ENCODE assay signal across 28 cellular contexts in the genomic region with DNA sequence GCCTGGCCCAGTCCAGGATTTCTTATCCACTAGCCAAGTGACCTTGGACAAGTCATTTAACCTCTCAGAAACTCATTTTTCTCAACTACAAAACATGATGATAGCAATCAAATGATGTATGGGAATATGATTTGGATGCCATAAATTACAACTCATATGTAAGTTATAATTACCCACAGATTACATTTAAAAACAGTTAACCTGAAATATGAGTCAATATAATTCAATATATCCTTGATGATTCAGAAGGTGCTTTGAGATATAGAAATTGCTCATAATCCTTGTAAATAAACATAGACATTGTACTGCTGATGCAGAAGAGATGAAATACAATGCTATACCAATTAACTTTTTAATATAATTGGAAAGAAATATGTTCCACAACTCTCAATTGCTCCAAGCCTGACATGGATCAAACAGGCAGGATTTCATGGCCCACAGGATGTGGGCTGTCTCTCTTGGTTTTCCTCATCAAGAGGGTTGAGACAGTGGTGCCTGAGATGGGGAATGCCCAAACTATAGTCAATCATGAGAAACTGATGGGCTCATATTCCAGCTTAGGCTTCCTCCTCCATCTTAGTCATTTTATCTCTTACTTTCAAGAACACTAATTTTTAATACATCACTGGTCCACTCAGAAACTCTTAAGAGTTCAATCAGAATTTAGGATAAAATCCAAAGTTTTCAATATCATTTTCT. TPM values are rescaled to one million over a fixed set of nuclear protein-coding genes. Genes with fewer than 3 reads are reported as not detected.
DNase-seq lines count a peak whose midpoint lies in the region; ATAC-seq, FAIRE-seq and TF ChIP-seq lines count a peak whose summit lies in the region.
"Had no signal": no experiment of that assay in that cellular context is flagged by ENCODE, and none has a peak within 500 bp of the region (broad histone marks: within the 10 kb centered on the region; RNA-seq: fewer than 3 reads in every experiment).

No MANE protein-coding gene starts in this region.

- H3K4me2 ChIP-seq in A549 = no peak overlapping the region
- H3K4me2 ChIP-seq in GM12878 (ENCODE audit: control insufficient read depth, insufficient read depth) = no peak overlapping the region
- H3K4me2 ChIP-seq: KMS-11 had no signal

- H3K27ac ChIP-seq in A549 = no peak overlapping the region
- H3K27ac ChIP-seq in GM12878 (ENCODE audit: control insufficient read depth, insufficient read depth) = no peak overlapping the region
- no peak overlapping the region for H3K27ac ChIP-seq in aorta (ENCODE audit: low read depth in 1 of 2, low read length in 2 of 2)
- H3K27ac ChIP-seq: KMS-11, RWPE1 had no signal

- TF ChIP-seq RAD21 in A549 (conservative IDR thresholded peaks at IDR 0.05 in 1 of 2, IDR thresholded peaks at IDR 0.05 in 1 of 2) = no peak
- TF ChIP-seq RAD21 in GM12878 (IDR thresholded peaks at IDR 0.05; ENCODE audit: insufficient read depth, low read depth, low read length) = no peak

- H3K36me3 ChIP-seq in GM12878 (ENCODE audit: control insufficient read depth in 2 of 2, insufficient read depth in 2 of 2, low read length in 1 of 2) (no peaks in the 10 kb centered on the region), aorta (ENCODE audit: control insufficient read depth in 1 of 2, insufficient read depth in 2 of 2, low read length in 1 of 2) (no peaks in the 10 kb centered on the region)

- in situ Hi-C loops in GM12878 (cut with MboI) = no loop called here

- POLR2A ChIA-PET in A549 (lab: Yijun Ruan, JAX) = no interaction called here
- POLR2A ChIA-PET in GM12878 (lab: Charles Lee) = no interaction called here

- CTCF ChIA-PET in A549 (lab: Yijun Ruan, JAX) (interaction anchor here (1.2 kb wide), 2 partner anchors 9 to 261 kb away, joined by 3 to 4 read pairs; no protein-coding TSS in a partner anchor), GM12878 (lab: Yijun Ruan, JAX) (interaction anchor here (0.7 to 3.6 kb wide), 28 partner anchors 8 to 326 kb away, joined by 3 to 57 read pairs (median 4); no protein-coding TSS in a partner anchor)

- intact Hi-C loops in GM12878 (cut with micrococcal nuclease; ENCODE audit: unreplicated experiment) (loop anchor here (1.0 kb wide), 1 partner anchor 262 kb away; no protein-coding TSS in a partner anchor), aorta (cut with DNase I) (loop anchor here in 1 of 2 donors (5.0 kb wide), 1 partner anchor 264 kb away; no protein-coding TSS in a partner anchor)

- H4K20me1 ChIP-seq in GM12878 (ENCODE audit: control insufficient read depth, insufficient read depth) = no peaks in the 10 kb centered on the region

- H3K4me3 ChIP-seq in A549 = no peak overlapping the region
- H3K4me3 ChIP-seq in GM12878 = no peak overlapping the region
- H3K4me3 ChIP-seq in aorta (ENCODE audit: low read length in 2 of 2) = no peak overlapping the region

- no peak for TF ChIP-seq EP300 in A549 (IDR thresholded peaks at IDR 0.05)
- no peak for TF ChIP-seq EP300 in GM12878 (IDR thresholded peaks at IDR 0.05; ENCODE audit: borderline replicate concordance in 1 of 2, control insufficient read depth in 1 of 2, low read depth in 2 of 2, low read length in 2 of 2)

- BruUV-seq in GM12878 (replicated peaks; lab: Mats Ljungman, UMichigan) = no TSS peak

- no peaks in the 10 kb centered on the region for H3K79me2 ChIP-seq in GM12878 (ENCODE audit: control insufficient read depth, insufficient read depth, low read length)

- DNase-seq in A549 (ENCODE audit: low read depth in 1 of 2, low spot score in 1 of 2) = no peak
- no peak for DNase-seq in GM18507 (ENCODE audit: extremely low spot score, insufficient read length, low read depth)
- DNase-seq in GM12878 (ENCODE audit: low read depth, low spot score) = no peak
- DNase-seq in stimulated activated CD4-positive, alpha-beta T cell treated with anti-CD3 and anti-CD28 coated beads, Interleukin-12 subunit alpha, Interleukin-12 subunit beta, amount 100 ng/mL, for 4 hours = no peak
- no peak for DNase-seq in activated effector memory CD4-positive, alpha-beta T cell treated with Interleukin-2 at 50 U/mL for 16 hours
- no peak for DNase-seq in aorta
- DNase-seq: C1 segment of cervical spinal cord; CD4-positive, alpha-beta memory T cell; COR-L47; DMS53; GDM1; NCI-H1092; NCI-H1417 treated with DMSO at 0.1 percent for 48 hours; NCI-H1694 treated with DMSO at 0.1 percent for 48 hours; NCI-H2081 treated with DMSO at 0.1 percent for 48 hours; NCI-H2171; NCI-H226; NCI-H510A; NCI-H69; SHP77; SW 1271 had no signal

- TF ChIP-seq POLR2A in A549 (IDR thresholded peaks at IDR 0.05; ENCODE audit: low read length) = no peak
- no peak for TF ChIP-seq POLR2A in GM12878 (IDR thresholded peaks at IDR 0.05; ENCODE audit: low read depth, low read length)

- H3K9me3 ChIP-seq in A549 = no peaks in the 10 kb centered on the region
- H3K9me3 ChIP-seq in GM12878 (replicated peaks; ENCODE audit: control insufficient read depth, insufficient read depth, low read length) = no peaks in the 10 kb centered on the region
- no peaks in the 10 kb centered on the region for H3K9me3 ChIP-seq in aorta (ENCODE audit: control insufficient read depth, low read length)

- H3K4me1 ChIP-seq in A549 (no peaks in the 10 kb centered on the region), GM12878 (ENCODE audit: control insufficient read depth, insufficient read depth, low read length) (no peaks in the 10 kb centered on the region), aorta (ENCODE audit: control insufficient read depth in 1 of 2, insufficient read depth in 2 of 2, low read length in 2 of 2) (no peaks in the 10 kb centered on the region)

- SMC1A ChIA-PET in GM12878 (lab: Charles Lee; ENCODE audit: uncharacterized antibody, unreplicated experiment) = interaction anchor here (0.6 to 4.5 kb wide), 16 partner anchors 8 to 103 kb away, joined by 3 to 36 read pairs (median 4); no protein-coding TSS in a partner anchor

- H3K27me3 ChIP-seq in GM12878 (replicated peaks in 1 of 2; ENCODE audit: control insufficient read depth in 2 of 2, insufficient read depth in 2 of 2, low read length in 1 of 2) (no peaks in the 10 kb centered on the region), aorta (ENCODE audit: control insufficient read depth in 1 of 2, insufficient read depth in 2 of 2, low read length in 1 of 2) (no peaks in the 10 kb centered on the region)

- H2AFZ ChIP-seq in GM12878 (ENCODE audit: control insufficient read depth, low read depth, low read length) = no peak overlapping the region

- no peak overlapping the region for H3K9ac ChIP-seq in GM12878 (ENCODE audit: control insufficient read depth, insufficient read depth, low read length)
- H3K9ac ChIP-seq: KMS-11 had no signal

- ATAC-seq in A549 = no peak
- ATAC-seq in HG03460 (IDR thresholded peaks at IDR 0.05; ENCODE audit: unreplicated experiment) = peak; percentile 52
- ATAC-seq in GM12878 = peak; percentile 70
- ATAC-seq in GM19452 (IDR thresholded peaks at IDR 0.05; ENCODE audit: unreplicated experiment) = no peak
- no peak for ATAC-seq in aorta (ENCODE audit: low FRiP score)
- ATAC-seq: Panc1 had no signal

- RAD21 ChIA-PET in GM12878 (lab: Charles Lee; ENCODE audit: unreplicated experiment) = interaction anchor here (1.0 to 4.6 kb wide), 13 partner anchors 8 to 325 kb away, joined by 3 to 31 read pairs (median 7); no protein-coding TSS in a partner anchor

- no peak for TF ChIP-seq CTCF in A549 (IDR thresholded peaks at IDR 0.05)
- TF ChIP-seq CTCF in GM12878 (IDR thresholded peaks at IDR 0.05 in 2 of 3, conservative IDR thresholded peaks at IDR 0.05 in 1 of 3; ENCODE audit: control insufficient read depth in 2 of 3, extremely low read depth in 1 of 3, insufficient read depth in 1 of 3, low read depth in 3 of 3, low read length in 3 of 3) = no peak

- FAIRE-seq in A549 (lab: Jason Lieb, UNC) (no peak), GM18507 (lab: Jason Lieb, UNC) (peak; percentile 9), GM12878 (lab: Jason Lieb, UNC) (no peak)
- FAIRE-seq: GM12891 had no signal

TF ChIP-seq in A549, 52 proteins besides CTCF, POLR2A, EP300 and RAD21 (continues in another document):
- no peak for TF ChIP-seq RARB (CRISPR knock-in tag; IDR thresholded peaks at IDR 0.05)

TF ChIP-seq in GM12878, 131 proteins besides CTCF, POLR2A, EP300 and RAD21 (continues in another document):
- TF ChIP-seq, protein P1, sequence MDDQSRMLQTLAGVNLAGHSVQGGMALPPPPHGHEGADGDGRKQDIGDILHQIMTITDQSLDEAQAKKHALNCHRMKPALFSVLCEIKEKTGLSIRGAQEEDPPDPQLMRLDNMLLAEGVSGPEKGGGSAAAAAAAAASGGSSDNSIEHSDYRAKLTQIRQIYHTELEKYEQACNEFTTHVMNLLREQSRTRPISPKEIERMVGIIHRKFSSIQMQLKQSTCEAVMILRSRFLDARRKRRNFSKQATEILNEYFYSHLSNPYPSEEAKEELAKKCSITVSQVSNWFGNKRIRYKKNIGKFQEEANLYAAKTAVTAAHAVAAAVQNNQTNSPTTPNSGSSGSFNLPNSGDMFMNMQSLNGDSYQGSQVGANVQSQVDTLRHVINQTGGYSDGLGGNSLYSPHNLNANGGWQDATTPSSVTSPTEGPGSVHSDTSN (IDR thresholded peaks at IDR 0.05; ENCODE audit: insufficient replicate concordance, low read depth, low read length) = no peak
- no peak for TF ChIP-seq ZNF274 (IDR thresholded peaks at IDR 0.05; ENCODE audit: insufficient read depth, insufficient read length)

RNA-seq across cellular contexts. Expression of a gene that starts 49.5 kb away (rescaled TPM):
- polyA plus RNA-seq in A549 (2011; rRNA removed) (2.9 and 3.0 TPM in 2 replicates), A549 (2017; fragmentation: RNase III; extraction: RNeasy Plus Mini Kit Qiagen cat#74134 plus additional on column Dnase treatment) (2.9 to 4.1 TPM (median 3.8 TPM) in 3 replicates), GM12878 (2011; rRNA removed) (0.37 and 0.73 TPM in 2 replicates), GM12878 (2014; fragmentation: Illumina TruSeq; extraction: Trizol) (0.15 and 0.17 TPM in 2 replicates), GM12878 (2014; fragmentation: Nextera tagmentation; extraction: Ambion mirVana) (under 1 TPM; 0.06 to 0.09 TPM), GM12878 (2014; rRNA removed) (0.04 and 0.08 TPM in 2 replicates), GM12878 (2016; fragmentation: Nextera tagmentation; extraction: Ambion mirVana) (under 1 TPM; 0.17 to 0.25 TPM), aorta (under 1 TPM in 1 of 2 donors, not detected in 1; 0.75 TPM)
- 1.1 and 1.3 TPM in 2 replicates for polyA plus RNA-seq in A549 (2012; cell fraction: cytosol; rRNA removed)
- 1.2 and 1.7 TPM in 2 replicates for polyA plus RNA-seq in A549 (2012; cell fraction: nucleus; rRNA removed)
- 3.7 and 4.7 TPM in 2 replicates for polyA minus RNA-seq in A549 (2011; rRNA and poly(A)+ RNA removed)
- total RNA-seq in GM12878 (2013; cell fraction: nucleolus; rRNA removed) = 0.29 and 0.39 TPM in 2 replicates
- total RNA-seq in GM12878 (2014; rRNA removed) (0.06 and 0.16 TPM in 2 replicates), GM12878 (2014; rRNA removed; fragmentation: Illumina TruSeq; extraction: Trizol) (0.14 and 0.36 TPM in 2 replicates), GM12878 (2021) (0.35 and 0.44 TPM in 2 replicates), aorta (1 to 10 TPM; 2.4 to 7.5 TPM)
- polyA plus RNA-seq in GM12878 (2011; ENCODE audit: low read depth) = not detected
- 0.30 and 0.31 TPM in 2 replicates for polyA plus RNA-seq in GM12878 (2011; cell fraction: cytosol; rRNA removed)
- polyA plus RNA-seq in GM12878 (2011; cell fraction: nucleus; rRNA removed) = 0.41 and 0.46 TPM in 2 replicates
- 0.04 and 0.27 TPM in 2 replicates for polyA plus RNA-seq in GM12878 (2012)
- polyA minus RNA-seq in GM12878 (2011; rRNA and poly(A)+ RNA removed) = 0.66 and 2.0 TPM in 2 replicates
- polyA minus RNA-seq in GM12878 (2011; cell fraction: cytosol; rRNA and poly(A)+ RNA removed) = 0.42 TPM in 1 of 2 replicates, not detected in the other
- 1.6 and 2.3 TPM in 2 replicates for polyA minus RNA-seq in GM12878 (2011; cell fraction: nucleus; rRNA and poly(A)+ RNA removed)
- total RNA-seq: CD4-positive, alpha-beta memory T cell had no signal
- polyA plus RNA-seq: CD4-positive, alpha-beta memory T cell; IgD-negative memory B cell had no signal

Comparison
In these comparisons a context has a peak if more than half of its experiments do, and no peak if none do; other contexts are left out.
1. ATAC-seq: peak in HG03460 (single experiment) and GM12878 (single experiment); none in A549 (0 of 2), GM19452 (single experiment) and aorta (single experiment).